ENCODE assay signal across 8 cellular contexts in the genomic region with DNA sequence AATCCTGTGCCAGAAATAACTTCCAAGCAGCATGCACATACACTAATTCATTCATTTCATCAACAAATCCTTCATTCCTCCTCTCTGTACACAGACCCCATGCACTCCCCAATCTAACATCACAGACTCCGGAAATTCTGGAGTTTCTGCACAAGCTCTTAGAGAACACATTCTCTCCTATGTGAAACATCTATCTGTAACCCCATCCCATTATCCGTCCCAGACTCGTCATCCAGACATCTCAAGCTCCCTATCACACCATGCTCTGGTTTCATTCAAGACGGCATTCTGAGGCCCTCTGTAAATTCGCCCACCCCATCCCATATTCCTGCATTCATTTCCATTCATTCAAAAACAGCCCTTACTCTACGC. TPM values are rescaled to one million over a fixed set of nuclear protein-coding genes. Genes with fewer than 3 reads are reported as not detected.
DNase-seq lines count a peak whose midpoint lies in the region; ATAC-seq and TF ChIP-seq lines count a peak whose summit lies in the region.

No MANE protein-coding gene starts in this region.

- peak overlapping the region; percentile 43 to 91 (median 80) for H3K4me3 ChIP-seq in heart right ventricle
- H3K4me3 ChIP-seq in breast epithelium, result peak overlapping the region; percentile 82 to 92 (median 83)

- H3K4me1 ChIP-seq in heart right ventricle (peaks cover 6 to 22% (median 16%) of the 10 kb centered on the region in 9 donors), breast epithelium (peaks cover 0 to 4% of the 10 kb centered on the region in 2 donors)

- no peak for TF ChIP-seq CTCF in heart right ventricle (IDR thresholded peaks at IDR 0.05)
- TF ChIP-seq CTCF in breast epithelium (IDR thresholded peaks at IDR 0.05), result no peak

- no peak for TF ChIP-seq POLR2A in breast epithelium (IDR thresholded peaks at IDR 0.05)

- DNase-seq in heart right ventricle (no peak), cardiac septum (ENCODE audit: low spot score) (no peak), breast epithelium (ENCODE audit: low spot score in 2 of 2) (no peak), midbrain (lab: John Stamatoyannopoulos, UW) (peak; percentile 31), anterior cingulate cortex (lab: John Stamatoyannopoulos, UW) (no peak), NCI-H510A treated with DMSO at 0.1 percent for 48 hours (lab: John Stamatoyannopoulos, UW) (no peak), DMS114 treated with DMSO at 0.1 percent for 48 hours (lab: John Stamatoyannopoulos, UW; ENCODE audit: unreplicated experiment) (no peak)

- intact Hi-C loops in heart right ventricle (cut with DNase I) (loop anchor here in 7 of 10 donors (1.0 to 10.0 kb wide), 7 partner anchors 46 to 239 kb away; partner anchors contain the start of gene MAPK6 (in 1 of the 7)), cardiac septum (cut with DNase I) (loop anchor here (1.0 kb wide), 1 partner anchor 48 kb away; the partner anchor contains the start of gene MAPK6), breast epithelium (cut with DNase I; ENCODE audit: low total_unique reads) (no loop called here)

- H3K27me3 ChIP-seq in heart right ventricle (no peaks in the 10 kb centered on the region), breast epithelium (no peaks in the 10 kb centered on the region)

- WGBS in heart right ventricle, 2 donors, result 1% methylated on average over 6 of the region's 6 CpGs

- H3K9me3 ChIP-seq in heart right ventricle (peaks cover 0 to 22% (median 12%) of the 10 kb centered on the region in 11 donors), breast epithelium (peaks cover 13 to 16% of the 10 kb centered on the region in 2 donors)

- peaks cover 0 to 13% (median 0%) of the 10 kb centered on the region in 9 donors for H3K36me3 ChIP-seq in heart right ventricle
- H3K36me3 ChIP-seq in breast epithelium, result no peaks in the 10 kb centered on the region

- H3K27ac ChIP-seq in heart right ventricle, result peak overlapping the region; percentile 49 to 96 (median 92)
- peak overlapping the region; percentile 93 to 94 for H3K27ac ChIP-seq in breast epithelium

- peak in 1 of 8 donors; percentile 2 for ATAC-seq in heart right ventricle
- ATAC-seq in HG03565 (IDR thresholded peaks at IDR 0.05; ENCODE audit: unreplicated experiment), result peak; percentile 8

RNA-seq across cellular contexts. Expression of gene LEO1, which starts 0.6 kb away (rescaled TPM):
- total RNA-seq in heart right ventricle, result 1 to 10 TPM; 6.6 to 9.1 (median 8.2) TPM
- 1 to 10 TPM; 6.9 to 8.8 TPM for polyA plus RNA-seq in heart right ventricle
- 7.0 TPM for total RNA-seq in cardiac septum
- 10 to 100 TPM; 12.8 to 25.5 (median 23.3) TPM for total RNA-seq in breast epithelium

RNA-seq across cellular contexts. Expression of gene MAPK6, which starts 48.1 kb away (rescaled TPM):
- total RNA-seq in heart right ventricle (10 to 100 TPM; 13.5 to 21.8 (median 18.1) TPM), cardiac septum (20.1 TPM), breast epithelium (10 to 100 TPM; 20.8 to 32.2 (median 22.0) TPM)
- 1 to 10 TPM; 4.2 to 7.9 TPM for polyA plus RNA-seq in heart right ventricle
